Comparison of ENCODE assay signal across 8 cellular contexts in the genomic region with DNA sequence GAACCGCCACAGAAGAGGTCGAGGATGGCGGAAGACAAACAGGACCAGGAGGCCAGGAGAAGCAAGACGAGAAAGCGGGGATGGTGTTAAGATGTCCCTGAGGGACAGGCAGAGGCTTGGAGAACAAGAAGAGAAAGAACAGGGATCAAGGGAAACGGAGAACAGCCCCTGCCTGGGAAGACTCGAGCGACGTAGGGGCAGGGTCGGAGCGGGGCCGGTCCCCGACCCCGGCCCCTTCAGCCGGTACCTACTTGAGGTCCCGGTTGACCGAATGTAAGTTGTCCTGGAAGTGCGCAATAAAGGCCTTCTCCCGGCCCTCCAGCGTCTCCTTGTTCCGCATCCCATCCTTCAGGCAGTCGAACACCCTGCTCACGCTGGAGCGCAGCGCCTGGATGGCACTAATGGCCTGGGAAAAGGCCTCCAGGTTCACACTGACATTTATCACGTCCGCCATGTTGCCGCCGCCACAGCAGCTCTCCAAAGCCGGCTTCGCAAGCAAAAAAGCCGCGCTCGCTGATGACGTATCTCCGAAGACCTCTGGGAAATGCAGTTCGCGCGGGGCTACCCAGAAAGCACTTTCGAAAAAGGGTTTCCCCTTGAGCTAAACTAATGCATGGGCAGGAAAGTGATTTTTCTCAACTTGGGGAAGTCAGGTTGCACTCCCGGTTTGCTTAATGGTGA. TPM values are rescaled to one million over a fixed set of nuclear protein-coding genes. Genes with fewer than 3 reads are reported as not detected.
DNase-seq lines count a peak whose midpoint lies in the region; ATAC-seq and TF ChIP-seq lines count a peak whose summit lies in the region.

A gene with protein sequence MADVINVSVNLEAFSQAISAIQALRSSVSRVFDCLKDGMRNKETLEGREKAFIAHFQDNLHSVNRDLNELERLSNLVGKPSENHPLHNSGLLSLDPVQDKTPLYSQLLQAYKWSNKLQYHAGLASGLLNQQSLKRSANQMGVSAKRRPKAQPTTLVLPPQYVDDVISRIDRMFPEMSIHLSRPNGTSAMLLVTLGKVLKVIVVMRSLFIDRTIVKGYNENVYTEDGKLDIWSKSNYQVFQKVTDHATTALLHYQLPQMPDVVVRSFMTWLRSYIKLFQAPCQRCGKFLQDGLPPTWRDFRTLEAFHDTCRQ (minus strand): TSS at position 477 of the 681 bp plus-strand sequence. CDS start 23 bp downstream, at position 454.

- peak within 1 kb of the TSS; percentile 61 for H3K27ac ChIP-seq in RWPE1

- ATAC-seq in GM21786 (IDR thresholded peaks at IDR 0.05; ENCODE audit: unreplicated experiment) (peak; percentile 94), natural killer cell (peak; percentile 96 to 98 (median 97))
- ATAC-seq in activated T-helper 17 cell treated with anti-CD3 and anti-CD28 coated beads, Interleukin-2, amount 50 U/mL, for 72 hours (replicated peaks), result peak; percentile 93

- intact Hi-C loops in natural killer cell (cut with micrococcal nuclease), result loop anchor here (2.0 kb wide), 1 partner anchor 83 kb away; a partner anchor contains a TSS

- no peaks in the 10 kb centered on the region for H3K27me3 Mint-ChIP-seq in activated T-helper 17 cell treated with anti-CD3 and anti-CD28 coated beads, Interleukin-2, amount 50 U/mL, for 72 hours
- peaks cover 3 to 9% of the 10 kb centered on the region in 2 donors for H3K27me3 Mint-ChIP-seq in natural killer cell (ENCODE audit: low read depth in 2 of 2)

- TF ChIP-seq CTCF in RWPE1 (conservative IDR thresholded peaks at IDR 0.05; ENCODE audit: low read depth), result no peak
- TF ChIP-seq CTCF in natural killer cell (IDR thresholded peaks at IDR 0.05), result no peak

- no peaks in the 10 kb centered on the region for H3K9me3 Mint-ChIP-seq in activated T-helper 17 cell treated with anti-CD3 and anti-CD28 coated beads, Interleukin-2, amount 50 U/mL, for 72 hours
- H3K9me3 Mint-ChIP-seq in natural killer cell, result no peaks in the 10 kb centered on the region

- peaks cover 41% of the 10 kb centered on the region for H3K36me3 Mint-ChIP-seq in activated T-helper 17 cell treated with anti-CD3 and anti-CD28 coated beads, Interleukin-2, amount 50 U/mL, for 72 hours (ENCODE audit: low read depth)
- H3K36me3 Mint-ChIP-seq in natural killer cell, result peaks cover 6% of the 10 kb centered on the region

- peak within 1 kb of the TSS; percentile 98 for H3K4me3 Mint-ChIP-seq in activated T-helper 17 cell treated with anti-CD3 and anti-CD28 coated beads, Interleukin-2, amount 50 U/mL, for 72 hours
- peak within 1 kb of the TSS; percentile 98 for H3K4me3 Mint-ChIP-seq in natural killer cell

- CTCF ChIA-PET in RWPE1 (lab: Yijun Ruan, JAX), result no interaction called here

- peaks cover 35% of the 10 kb centered on the region for H3K4me1 Mint-ChIP-seq in activated T-helper 17 cell treated with anti-CD3 and anti-CD28 coated beads, Interleukin-2, amount 50 U/mL, for 72 hours
- peaks cover 35% of the 10 kb centered on the region in 2 donors for H3K4me1 Mint-ChIP-seq in natural killer cell

- H3K27ac Mint-ChIP-seq in activated T-helper 17 cell treated with anti-CD3 and anti-CD28 coated beads, Interleukin-2, amount 50 U/mL, for 72 hours, result peak within 1 kb of the TSS; percentile 97
- peak within 1 kb of the TSS; percentile 87 to 90 for H3K27ac Mint-ChIP-seq in natural killer cell

- POLR2A ChIA-PET in RWPE1 (lab: Yijun Ruan, JAX; ENCODE audit: low non-redundant PET), result interaction anchor here (0.6 kb wide), 1 partner anchor 27 kb away, joined by 4 read pairs; no protein-coding TSS in a partner anchor

- peak; percentile 95 for DNase-seq in DMS53 (lab: John Stamatoyannopoulos, UW)
- peak; percentile 88 for DNase-seq in LoVo (ENCODE audit: low spot score)
- peak; percentile 94 for DNase-seq in RWPE1 (ENCODE audit: low spot score)
- DNase-seq in fibroblast of peridontal ligament (ENCODE audit: extremely low read depth), result peak; percentile 91
- DNase-seq in natural killer cell, result peak; percentile 93
- DNase-seq in stimulated activated naive CD4-positive, alpha-beta T cell (lab: John Stamatoyannopoulos, UW), result peak; percentile 85 to 91 (median 86)

RNA-seq across cellular contexts. Expression of the gene that starts here (rescaled TPM):
- 10 to 100 TPM; 19.2 to 34.6 TPM for total RNA-seq in activated T-helper 17 cell treated with anti-CD3 and anti-CD28 coated beads, Interleukin-2, amount 50 U/mL, for 72 hours
- 10 to 100 TPM; 24.4 to 27.3 (median 26.9) TPM for total RNA-seq in natural killer cell

Comparison
In these comparisons a context has a peak if more than half of its experiments do, and no peak if none do; other contexts are left out.
1. Peak in every context shown above with its lines: DNase-seq, ATAC-seq and H3K27ac ChIP-seq.